Comparison of ENCODE assay signal across 1 cellular context in the genomic region with DNA sequence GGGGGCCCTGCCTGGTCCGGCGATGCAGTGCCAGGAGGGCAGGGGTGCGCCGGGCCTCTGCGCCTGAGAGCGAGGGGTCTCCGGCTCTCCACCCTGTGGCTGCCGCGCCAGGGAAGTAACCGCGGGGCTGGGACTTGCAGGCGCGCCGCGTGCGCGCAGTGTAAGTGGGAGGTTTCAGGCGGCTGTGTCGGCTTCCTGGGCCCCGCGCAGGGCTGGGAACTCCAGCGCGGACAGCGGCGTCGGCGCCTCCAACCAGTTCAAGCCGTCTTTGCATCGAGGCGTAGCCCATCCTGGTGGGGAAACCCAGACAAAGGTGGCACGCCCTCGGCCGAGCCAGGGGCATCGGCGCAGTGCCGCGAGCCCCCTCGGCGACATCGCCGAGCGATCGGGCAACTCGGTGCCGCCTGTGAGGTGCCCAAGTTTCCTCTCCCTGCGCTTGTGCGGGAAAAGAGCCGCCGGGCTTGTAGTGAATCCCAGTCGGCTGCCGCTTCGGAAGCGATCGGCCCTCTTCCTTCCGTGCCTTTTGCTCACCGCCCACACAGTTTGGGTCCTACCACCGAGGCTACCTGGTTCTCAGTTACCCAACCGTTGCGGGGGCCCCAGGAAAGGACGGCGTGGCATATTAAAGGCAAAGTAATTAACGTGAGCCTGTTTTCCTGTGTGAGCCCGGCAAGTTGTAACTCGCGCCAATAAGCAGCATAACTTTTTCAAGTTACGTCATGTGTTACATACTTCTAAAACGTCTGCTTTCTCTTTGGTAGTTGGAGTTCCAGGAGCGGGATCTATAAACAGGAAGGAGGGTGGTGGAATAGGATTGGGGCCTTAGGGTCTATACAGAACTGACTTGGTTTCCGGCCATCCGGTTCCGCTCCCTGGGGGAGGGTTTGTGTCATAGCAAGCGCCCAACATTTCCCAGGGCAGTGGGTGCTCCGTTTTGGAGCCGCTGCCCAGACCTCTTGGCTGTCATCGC.
A peak's percentile ranks its signal among the peaks of the same experiment; 100 is the strongest.
TF ChIP-seq lines count a peak whose summit lies in the region.

No MANE protein-coding gene starts in this region.

TF ChIP-seq in GM12878, 131 proteins besides CTCF, POLR2A, EP300 and RAD21 (continues in another document):
- 0 out of 2 replicates have a peak, but pooled peaks have one; percentile 23 for TF ChIP-seq ZSCAN29 (IDR thresholded peaks at IDR 0.05)
- peak; percentile 18; the same call in 1 of the 2 replicates for TF ChIP-seq TBL1XR1 (IDR thresholded peaks at IDR 0.05; ENCODE audit: low read depth, low read length)
- TF ChIP-seq PAX5 (IDR thresholded peaks at IDR 0.05; ENCODE audit: borderline replicate concordance, low read depth, low read length): 0 out of 2 replicates have a peak, but pooled peaks have one; percentile 6
- TF ChIP-seq SIN3A (IDR thresholded peaks at IDR 0.05; ENCODE audit: low read depth, low read length): peak; percentile 10; the same call in 1 of the 2 replicates
- TF ChIP-seq, protein P1, sequence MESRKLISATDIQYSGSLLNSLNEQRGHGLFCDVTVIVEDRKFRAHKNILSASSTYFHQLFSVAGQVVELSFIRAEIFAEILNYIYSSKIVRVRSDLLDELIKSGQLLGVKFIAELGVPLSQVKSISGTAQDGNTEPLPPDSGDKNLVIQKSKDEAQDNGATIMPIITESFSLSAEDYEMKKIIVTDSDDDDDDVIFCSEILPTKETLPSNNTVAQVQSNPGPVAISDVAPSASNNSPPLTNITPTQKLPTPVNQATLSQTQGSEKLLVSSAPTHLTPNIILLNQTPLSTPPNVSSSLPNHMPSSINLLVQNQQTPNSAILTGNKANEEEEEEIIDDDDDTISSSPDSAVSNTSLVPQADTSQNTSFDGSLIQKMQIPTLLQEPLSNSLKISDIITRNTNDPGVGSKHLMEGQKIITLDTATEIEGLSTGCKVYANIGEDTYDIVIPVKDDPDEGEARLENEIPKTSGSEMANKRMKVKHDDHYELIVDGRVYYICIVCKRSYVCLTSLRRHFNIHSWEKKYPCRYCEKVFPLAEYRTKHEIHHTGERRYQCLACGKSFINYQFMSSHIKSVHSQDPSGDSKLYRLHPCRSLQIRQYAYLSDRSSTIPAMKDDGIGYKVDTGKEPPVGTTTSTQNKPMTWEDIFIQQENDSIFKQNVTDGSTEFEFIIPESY (IDR thresholded peaks at IDR 0.05): no peak
- TF ChIP-seq NBN (IDR thresholded peaks at IDR 0.05): 0 out of 2 replicates have a peak, but pooled peaks have one; percentile 8
- TF ChIP-seq ZNF274 (IDR thresholded peaks at IDR 0.05; ENCODE audit: insufficient read depth, insufficient read length): no peak
- no peak for TF ChIP-seq TARDBP (IDR thresholded peaks at IDR 0.05; ENCODE audit: borderline replicate concordance)
- TF ChIP-seq POLR2AphosphoS2 (IDR thresholded peaks at IDR 0.05; ENCODE audit: low read depth, low read length): 0 out of 2 replicates have a peak, but pooled peaks have one; percentile 33
- no peak for TF ChIP-seq HDAC2 (IDR thresholded peaks at IDR 0.05)
- peak; percentile 24; the same call in 1 of the 2 replicates for TF ChIP-seq NFIC (IDR thresholded peaks at IDR 0.05; ENCODE audit: low read depth, low read length)
- 0 out of 2 replicates have a peak, but pooled peaks have one; percentile 18 for TF ChIP-seq YY1 (IDR thresholded peaks at IDR 0.05; ENCODE audit: low read depth, low read length)
- TF ChIP-seq ATF7 (IDR thresholded peaks at IDR 0.05; ENCODE audit: low read depth): peak; percentile 93
- TF ChIP-seq, protein P2, sequence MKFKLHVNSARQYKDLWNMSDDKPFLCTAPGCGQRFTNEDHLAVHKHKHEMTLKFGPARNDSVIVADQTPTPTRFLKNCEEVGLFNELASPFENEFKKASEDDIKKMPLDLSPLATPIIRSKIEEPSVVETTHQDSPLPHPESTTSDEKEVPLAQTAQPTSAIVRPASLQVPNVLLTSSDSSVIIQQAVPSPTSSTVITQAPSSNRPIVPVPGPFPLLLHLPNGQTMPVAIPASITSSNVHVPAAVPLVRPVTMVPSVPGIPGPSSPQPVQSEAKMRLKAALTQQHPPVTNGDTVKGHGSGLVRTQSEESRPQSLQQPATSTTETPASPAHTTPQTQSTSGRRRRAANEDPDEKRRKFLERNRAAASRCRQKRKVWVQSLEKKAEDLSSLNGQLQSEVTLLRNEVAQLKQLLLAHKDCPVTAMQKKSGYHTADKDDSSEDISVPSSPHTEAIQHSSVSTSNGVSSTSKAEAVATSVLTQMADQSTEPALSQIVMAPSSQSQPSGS (IDR thresholded peaks at IDR 0.05; ENCODE audit: low read length): peak; percentile 79
- TF ChIP-seq ETV6 (conservative IDR thresholded peaks at IDR 0.05 in 1 of 2, IDR thresholded peaks at IDR 0.05 in 1 of 2; ENCODE audit: borderline replicate concordance in 1 of 2, low read depth in 1 of 2): 0 out of 4 replicates have a peak, but pooled peaks of 1 of the 2 experiments have one; percentile 36
- TF ChIP-seq MTA2 (IDR thresholded peaks at IDR 0.05; ENCODE audit: low read depth): no peak
- no peak for TF ChIP-seq RAD51 (IDR thresholded peaks at IDR 0.05)
- 0 out of 2 replicates have a peak, but pooled peaks have one; percentile 27 for TF ChIP-seq ZBED1 (IDR thresholded peaks at IDR 0.05; ENCODE audit: borderline replicate concordance)
- TF ChIP-seq BHLHE40 (IDR thresholded peaks at IDR 0.05; ENCODE audit: borderline replicate concordance in 1 of 2, low read depth in 2 of 2, low read length in 1 of 2): peak in 1 of 2 experiments; percentile 67; a peak in 1 of 4 replicates
- TF ChIP-seq ZZZ3 (IDR thresholded peaks at IDR 0.05; ENCODE audit: control insufficient read depth, insufficient read length, low read depth): no peak
- peak; percentile 25 for TF ChIP-seq HDAC6 (IDR thresholded peaks at IDR 0.05; ENCODE audit: unreplicated experiment)
- peak; percentile 32 for TF ChIP-seq SKIL (IDR thresholded peaks at IDR 0.05; ENCODE audit: low read depth, poor library complexity, severe bottlenecking)
- TF ChIP-seq SMARCA5 (IDR thresholded peaks at IDR 0.05): peak; percentile 19
- TF ChIP-seq, protein P3, sequence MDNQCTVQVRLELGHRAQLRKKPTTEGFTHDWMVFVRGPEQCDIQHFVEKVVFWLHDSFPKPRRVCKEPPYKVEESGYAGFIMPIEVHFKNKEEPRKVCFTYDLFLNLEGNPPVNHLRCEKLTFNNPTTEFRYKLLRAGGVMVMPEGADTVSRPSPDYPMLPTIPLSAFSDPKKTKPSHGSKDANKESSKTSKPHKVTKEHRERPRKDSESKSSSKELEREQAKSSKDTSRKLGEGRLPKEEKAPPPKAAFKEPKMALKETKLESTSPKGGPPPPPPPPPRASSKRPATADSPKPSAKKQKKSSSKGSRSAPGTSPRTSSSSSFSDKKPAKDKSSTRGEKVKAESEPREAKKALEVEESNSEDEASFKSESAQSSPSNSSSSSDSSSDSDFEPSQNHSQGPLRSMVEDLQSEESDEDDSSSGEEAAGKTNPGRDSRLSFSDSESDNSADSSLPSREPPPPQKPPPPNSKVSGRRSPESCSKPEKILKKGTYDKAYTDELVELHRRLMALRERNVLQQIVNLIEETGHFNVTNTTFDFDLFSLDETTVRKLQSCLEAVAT (IDR thresholded peaks at IDR 0.05): peak; percentile 72; the same call in 1 of the 2 replicates
- peak; percentile 25; the same call in 1 of the 2 replicates for TF ChIP-seq MTA3 (IDR thresholded peaks at IDR 0.05; ENCODE audit: borderline replicate concordance, low read length)
- no peak for TF ChIP-seq CBFB (IDR thresholded peaks at IDR 0.05; ENCODE audit: low read depth)
- peak; percentile 59; the same call in 1 of the 2 replicates for TF ChIP-seq REST (IDR thresholded peaks at IDR 0.05; ENCODE audit: low read depth, low read length)
- peak; percentile 34 for TF ChIP-seq GATAD2B (conservative IDR thresholded peaks at IDR 0.05; ENCODE audit: low read depth)
- TF ChIP-seq PML (IDR thresholded peaks at IDR 0.05; ENCODE audit: low read length): peak; percentile 34; the same call in 1 of the 2 replicates
- peak; percentile 71 for TF ChIP-seq POLR2AphosphoS5 (IDR thresholded peaks at IDR 0.05; ENCODE audit: low read length)
- peak; percentile 44; the same call in 1 of the 2 replicates for TF ChIP-seq RUNX3 (IDR thresholded peaks at IDR 0.05; ENCODE audit: low read length)
- no peak for TF ChIP-seq CHD4 (IDR thresholded peaks at IDR 0.05)
- TF ChIP-seq, protein P4, sequence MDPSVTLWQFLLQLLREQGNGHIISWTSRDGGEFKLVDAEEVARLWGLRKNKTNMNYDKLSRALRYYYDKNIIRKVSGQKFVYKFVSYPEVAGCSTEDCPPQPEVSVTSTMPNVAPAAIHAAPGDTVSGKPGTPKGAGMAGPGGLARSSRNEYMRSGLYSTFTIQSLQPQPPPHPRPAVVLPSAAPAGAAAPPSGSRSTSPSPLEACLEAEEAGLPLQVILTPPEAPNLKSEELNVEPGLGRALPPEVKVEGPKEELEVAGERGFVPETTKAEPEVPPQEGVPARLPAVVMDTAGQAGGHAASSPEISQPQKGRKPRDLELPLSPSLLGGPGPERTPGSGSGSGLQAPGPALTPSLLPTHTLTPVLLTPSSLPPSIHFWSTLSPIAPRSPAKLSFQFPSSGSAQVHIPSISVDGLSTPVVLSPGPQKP (IDR thresholded peaks at IDR 0.05; ENCODE audit: low read depth, low read length): no peak
- TF ChIP-seq, protein P5, sequence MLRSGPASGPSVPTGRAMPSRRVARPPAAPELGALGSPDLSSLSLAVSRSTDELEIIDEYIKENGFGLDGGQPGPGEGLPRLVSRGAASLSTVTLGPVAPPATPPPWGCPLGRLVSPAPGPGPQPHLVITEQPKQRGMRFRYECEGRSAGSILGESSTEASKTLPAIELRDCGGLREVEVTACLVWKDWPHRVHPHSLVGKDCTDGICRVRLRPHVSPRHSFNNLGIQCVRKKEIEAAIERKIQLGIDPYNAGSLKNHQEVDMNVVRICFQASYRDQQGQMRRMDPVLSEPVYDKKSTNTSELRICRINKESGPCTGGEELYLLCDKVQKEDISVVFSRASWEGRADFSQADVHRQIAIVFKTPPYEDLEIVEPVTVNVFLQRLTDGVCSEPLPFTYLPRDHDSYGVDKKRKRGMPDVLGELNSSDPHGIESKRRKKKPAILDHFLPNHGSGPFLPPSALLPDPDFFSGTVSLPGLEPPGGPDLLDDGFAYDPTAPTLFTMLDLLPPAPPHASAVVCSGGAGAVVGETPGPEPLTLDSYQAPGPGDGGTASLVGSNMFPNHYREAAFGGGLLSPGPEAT (IDR thresholded peaks at IDR 0.05; ENCODE audit: low read depth): peak; percentile 46
- TF ChIP-seq, protein P6, sequence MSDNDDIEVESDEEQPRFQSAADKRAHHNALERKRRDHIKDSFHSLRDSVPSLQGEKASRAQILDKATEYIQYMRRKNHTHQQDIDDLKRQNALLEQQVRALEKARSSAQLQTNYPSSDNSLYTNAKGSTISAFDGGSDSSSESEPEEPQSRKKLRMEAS (IDR thresholded peaks at IDR 0.05; ENCODE audit: low read depth, low read length): 0 out of 2 replicates have a peak, but pooled peaks have one; percentile 24
- TF ChIP-seq MEF2B (IDR thresholded peaks at IDR 0.05; ENCODE audit: partially characterized antibody, poor library complexity, severe bottlenecking): peak; percentile 51
- TF ChIP-seq SMC3 (IDR thresholded peaks at IDR 0.05; ENCODE audit: borderline replicate concordance, low read length): peak; percentile 20; the same call in 1 of the 2 replicates
- peak; percentile 74 for TF ChIP-seq MXI1 (IDR thresholded peaks at IDR 0.05; ENCODE audit: low read depth, low read length)
- TF ChIP-seq, protein P7, sequence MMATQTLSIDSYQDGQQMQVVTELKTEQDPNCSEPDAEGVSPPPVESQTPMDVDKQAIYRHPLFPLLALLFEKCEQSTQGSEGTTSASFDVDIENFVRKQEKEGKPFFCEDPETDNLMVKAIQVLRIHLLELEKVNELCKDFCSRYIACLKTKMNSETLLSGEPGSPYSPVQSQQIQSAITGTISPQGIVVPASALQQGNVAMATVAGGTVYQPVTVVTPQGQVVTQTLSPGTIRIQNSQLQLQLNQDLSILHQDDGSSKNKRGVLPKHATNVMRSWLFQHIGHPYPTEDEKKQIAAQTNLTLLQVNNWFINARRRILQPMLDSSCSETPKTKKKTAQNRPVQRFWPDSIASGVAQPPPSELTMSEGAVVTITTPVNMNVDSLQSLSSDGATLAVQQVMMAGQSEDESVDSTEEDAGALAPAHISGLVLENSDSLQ (IDR thresholded peaks at IDR 0.05): 0 out of 2 replicates have a peak, but pooled peaks have one; percentile 6
- TF ChIP-seq FOXM1 (IDR thresholded peaks at IDR 0.05; ENCODE audit: low read depth, low read length): 0 out of 2 replicates have a peak, but pooled peaks have one; percentile 20
